Comparison of ENCODE assay signal across 22 cellular contexts in genomic region chr4:98976716-98977115, GRCh38. TPM values are rescaled to one million over a fixed set of nuclear protein-coding genes. Genes with fewer than 3 reads are reported as not detected.
DNase-seq lines count a peak whose midpoint lies in the region; ATAC-seq and TF ChIP-seq lines count a peak whose summit lies in the region.
"Had no signal": no experiment of that assay in that cellular context is flagged by ENCODE, and none has a peak within 500 bp of the region (broad histone marks: within the 10 kb centered on the region; RNA-seq: fewer than 3 reads in every experiment).

No MANE protein-coding gene starts in this region.

- no peak overlapping the region for H3K4me2 ChIP-seq in SK-N-SH

- H3K4me3 ChIP-seq in SK-N-SH (ENCODE audit: low read depth in 2 of 2, low read length in 1 of 2) (no peak overlapping the region), choroid plexus epithelial cell (ENCODE audit: low read depth, low read length) (no peak overlapping the region), mucosa of descending colon (no peak overlapping the region), H7 (ENCODE audit: insufficient read depth, low read depth, low read length) (no peak overlapping the region)
- H3K4me3 ChIP-seq: HAP-1, lower lobe of right lung, tibial artery had no signal

- H3K27ac ChIP-seq in SK-N-SH (ENCODE audit: low read depth in 2 of 2, low read length in 1 of 2): no peak overlapping the region
- H3K27ac ChIP-seq: lower lobe of right lung, neutrophil, tibial artery had no signal

- no peak overlapping the region for H3K9ac ChIP-seq in SK-N-SH

- no peak for TF ChIP-seq EP300 in SK-N-SH (IDR thresholded peaks at IDR 0.05; ENCODE audit: borderline replicate concordance in 1 of 2, low read depth in 1 of 2, low read length in 1 of 2)

- H2AFZ ChIP-seq in SK-N-SH (ENCODE audit: low read depth): no peak overlapping the region

- CTCF ChIA-PET in SK-N-SH (lab: Yijun Ruan, JAX): no interaction called here

- peak; percentile 77 for ATAC-seq in mucosa of descending colon
- ATAC-seq: activated T-helper 17 cell treated with anti-CD3 and anti-CD28 coated beads, Interleukin-2, amount 50 U/mL, for 72 hours; lower lobe of right lung; Panc1; stimulated activated naive CD8-positive, alpha-beta T cell treated with anti-CD3 and anti-CD28 coated beads, Interleukin-15, Interleukin-2, amounts not matched to agents 100 U/mL and 50 U/mL, for 24 hours had no signal

- TF ChIP-seq CTCF in SK-N-SH (IDR thresholded peaks at IDR 0.05) (no peak), choroid plexus epithelial cell (conservative IDR thresholded peaks at IDR 0.05; ENCODE audit: low read depth, low read length) (no peak), mucosa of descending colon (IDR thresholded peaks at IDR 0.05) (no peak)

- intact Hi-C loops in mucosa of descending colon (cut with DNase I, micrococcal nuclease): no loop called here

- H4K20me1 ChIP-seq in SK-N-SH (ENCODE audit: insufficient read depth): no peaks in the 10 kb centered on the region

- no peaks in the 10 kb centered on the region for H3K79me2 ChIP-seq in SK-N-SH (ENCODE audit: insufficient read depth)

- no peaks in the 10 kb centered on the region for H3F3A ChIP-seq in SK-N-SH (replicated peaks; ENCODE audit: insufficient read depth)

- H3K9me2 ChIP-seq in SK-N-SH: no peaks in the 10 kb centered on the region

- H3K36me3 ChIP-seq in SK-N-SH (replicated peaks in 1 of 2; ENCODE audit: control insufficient read depth in 1 of 2, insufficient read depth in 2 of 2, low read length in 1 of 2): no peaks in the 10 kb centered on the region
- H3K36me3 ChIP-seq in mucosa of descending colon (ENCODE audit: low read depth): no peaks in the 10 kb centered on the region
- no peaks in the 10 kb centered on the region for H3K36me3 ChIP-seq in H7 (replicated peaks; ENCODE audit: control insufficient read depth, insufficient read depth, low read length)
- H3K36me3 ChIP-seq: HAP-1, lower lobe of right lung, neutrophil, tibial artery had no signal

- POLR2A ChIA-PET in SK-N-SH (lab: Yijun Ruan, JAX): no interaction called here

- no peak for TF ChIP-seq RAD21 in SK-N-SH (IDR thresholded peaks at IDR 0.05; ENCODE audit: low read length)

- H3K27me3 ChIP-seq in SK-N-SH (ENCODE audit: insufficient read depth) (no peaks in the 10 kb centered on the region), H7 (ENCODE audit: control insufficient read depth, insufficient read depth, low read length) (no peaks in the 10 kb centered on the region)
- H3K27me3 ChIP-seq: neutrophil, tibial artery had no signal

- TF ChIP-seq POLR2A in erythroblast (IDR thresholded peaks at IDR 0.05; ENCODE audit: low read length): no peak

- H3K9me3 ChIP-seq in SK-N-SH: no peaks in the 10 kb centered on the region
- no peaks in the 10 kb centered on the region for H3K9me3 ChIP-seq in mucosa of descending colon
- H3K9me3 ChIP-seq: HAP-1, lower lobe of right lung, neutrophil, tibial artery had no signal

- DNase-seq in HT1080 (ENCODE audit: low read depth) (peak; percentile 30), SK-N-SH (no peak), choroid plexus epithelial cell (ENCODE audit: low read depth) (peak; percentile 66), mucosa of descending colon (no peak), GM19240 (ENCODE audit: insufficient read length, low spot score) (no peak), erythroblast (lab: John Stamatoyannopoulos, UW) (no peak), H7 (no peak), NCI-H2171 (lab: John Stamatoyannopoulos, UW) (no peak)
- DNase-seq: activated CD4-positive, alpha-beta T cell treated with anti-CD3 and anti-CD28 coated beads, Interleukin-2, amount 10 ng/mL, durations not matched to agents 24 days and 14 days; CD4-positive, alpha-beta memory T cell; cortex of kidney; hippocampal formation; lower lobe of right lung; NCI-H1694; stimulated activated CD4-positive, alpha-beta T cell treated with anti-CD3 and anti-CD28 coated beads, Interleukin-4, amount 100 ng/mL, for 1 hour; stimulated activated naive CD8-positive, alpha-beta T cell treated with anti-CD3 and anti-CD28 coated beads, Interleukin-15, Interleukin-2, amounts not matched to agents 100 U/mL and 50 U/mL, for 24 hours; T-helper 2 cell; tibial artery had no signal

- WGBS in SK-N-SH (ENCODE audit: low lambda C conversion rate): 56% methylated on average over 4 of the region's 4 CpGs

- no peaks in the 10 kb centered on the region for H3K4me1 ChIP-seq in SK-N-SH (ENCODE audit: control insufficient read depth in 1 of 2, insufficient read depth in 2 of 2, low read depth in 1 of 2, low read length in 1 of 2)
- no peaks in the 10 kb centered on the region for H3K4me1 ChIP-seq in mucosa of descending colon (ENCODE audit: low read depth)
- H3K4me1 ChIP-seq: HAP-1, lower lobe of right lung had no signal

TF ChIP-seq in SK-N-SH, 30 proteins besides CTCF, POLR2A, EP300 and RAD21:
- TF ChIP-seq NFIC (IDR thresholded peaks at IDR 0.05; ENCODE audit: borderline replicate concordance) (peak; percentile 16; the same call in 1 of the 2 replicates), TEAD4 (IDR thresholded peaks at IDR 0.05; ENCODE audit: borderline replicate concordance, insufficient read depth) (no peak), PBX3 (IDR thresholded peaks at IDR 0.05) (peak; percentile 38; the same call in 1 of the 2 replicates), SMC3 (IDR thresholded peaks at IDR 0.05; ENCODE audit: low read depth, low read length) (no peak), FOXJ3 (CRISPR knock-in tag; IDR thresholded peaks at IDR 0.05) (no peak)
TF ChIP-seq in SK-N-SH: peak in this region for 2.

RNA-seq across cellular contexts. Expression of gene METAP1, which starts 18.8 kb away (rescaled TPM):
- total RNA-seq in HT1080 (2014; rRNA removed; shearing (Covaris generic)): 95.1 and 102 TPM in 2 replicates
- 118 and 132 TPM in 2 replicates for polyA plus RNA-seq in HT1080 (2015; cell fraction: cytosol; rRNA removed)
- polyA plus RNA-seq in HT1080 (2015; cell fraction: nucleus; rRNA removed): 165 and 180 TPM in 2 replicates
- polyA plus RNA-seq in SK-N-SH (2012; rRNA removed): 41.0 and 51.2 TPM in 2 replicates
- 56.5 and 63.6 TPM in 2 replicates for polyA plus RNA-seq in SK-N-SH (2012; cell fraction: cytosol; rRNA removed)
- 54.6 and 62.8 TPM in 2 replicates for polyA plus RNA-seq in SK-N-SH (2012; cell fraction: nucleus; rRNA removed)
- total RNA-seq in mucosa of descending colon: 10 to 100 TPM; 53.7 to 70.1 (median 55.0) TPM
- total RNA-seq in H7 (2014; rRNA removed; shearing (Covaris generic)): 94.4 and 126 TPM in 2 replicates

RNA-seq across cellular contexts. Expression of gene EIF4E, which starts 47.8 kb away (rescaled TPM):
- total RNA-seq in HT1080 (2014; rRNA removed; shearing (Covaris generic)): 204 and 216 TPM in 2 replicates
- 166 and 191 TPM in 2 replicates for polyA plus RNA-seq in HT1080 (2015; cell fraction: cytosol; rRNA removed)
- polyA plus RNA-seq in HT1080 (2015; cell fraction: nucleus; rRNA removed): 128 and 138 TPM in 2 replicates
- 59.8 and 67.6 TPM in 2 replicates for polyA plus RNA-seq in SK-N-SH (2012; rRNA removed)
- 101 and 141 TPM in 2 replicates for polyA plus RNA-seq in SK-N-SH (2012; cell fraction: cytosol; rRNA removed)
- polyA plus RNA-seq in SK-N-SH (2012; cell fraction: nucleus; rRNA removed): 19.5 and 38.9 TPM in 2 replicates
- total RNA-seq in mucosa of descending colon: 10 to 100 TPM; 66.7 to 87.6 (median 81.0) TPM
- total RNA-seq in H7 (2014; rRNA removed; shearing (Covaris generic)): 184 and 210 TPM in 2 replicates

Comparison
In these comparisons a context has a peak if more than half of its experiments do, and no peak if none do; other contexts are left out.
1. DNase-seq: peak in HT1080 (single experiment) and choroid plexus epithelial cell (single experiment); none in SK-N-SH (single experiment), mucosa of descending colon (0 of 3), GM19240 (single experiment), erythroblast (0 of 2), H7 (single experiment) and NCI-H2171 (single experiment).